Comparison of ENCODE assay signal across 9 cellular contexts in genomic region chr2:240626531-240627300, GRCh38. TPM values are rescaled to one million over a fixed set of nuclear protein-coding genes. Genes with fewer than 3 reads are reported as not detected.
DNase-seq lines count a peak whose midpoint lies in the region; ATAC-seq and TF ChIP-seq lines count a peak whose summit lies in the region.
"Had no signal": no experiment of that assay in that cellular context is flagged by ENCODE, and none has a peak within 500 bp of the region (broad histone marks: within the 10 kb centered on the region; RNA-seq: fewer than 3 reads in every experiment).

No MANE protein-coding gene starts in this region.

- H3K27ac ChIP-seq in left ventricle myocardium inferior (replicated peaks) (no peak overlapping the region), tibial artery (no peak overlapping the region)

- peak overlapping the region; percentile 23 for H3K4me3 Mint-ChIP-seq in activated CD4-positive, alpha-beta memory T cell treated with anti-CD3 and anti-CD28 coated beads for 36 hours

- H3K9me3 ChIP-seq in left ventricle myocardium inferior (replicated peaks) (no peaks in the 10 kb centered on the region), tibial artery (no peaks in the 10 kb centered on the region)

- H3K36me3 ChIP-seq in left ventricle myocardium inferior (no peaks in the 10 kb centered on the region), tibial artery (peaks cover 0 to 26% (median 0%) of the 10 kb centered on the region in 3 donors)

- POLR2A ChIA-PET in activated CD4-positive, alpha-beta memory T cell treated with anti-CD3 and anti-CD28 coated beads for 36 hours (lab: Charles Lee), result interaction anchor here (1.3 kb wide), 1 partner anchor 29 kb away, joined by 3 read pairs; no protein-coding TSS in a partner anchor

- H3K27me3 ChIP-seq in left ventricle myocardium inferior (ENCODE audit: low read depth), result no peaks in the 10 kb centered on the region
- peaks cover 0 to 3% of the 10 kb centered on the region in 2 donors for H3K27me3 ChIP-seq in tibial artery

- DNase-seq in activated gamma-delta T cell treated with Interleukin-2 at 50 U/mL for 16 hours (peak; percentile 3), activated gamma-delta T cell (lab: John Stamatoyannopoulos, UW) (no peak), left ventricle myocardium inferior (peak; percentile 31), tibial artery (peak; percentile 21 to 67), OCI-M1 (lab: John Stamatoyannopoulos, UW) (no peak), NCI-H2196 treated with DMSO at 0.1 percent for 48 hours (lab: John Stamatoyannopoulos, UW; ENCODE audit: unreplicated experiment) (no peak)
- DNase-seq in activated CD4-positive, alpha-beta memory T cell treated with anti-CD3 and anti-CD28 coated beads for 36 hours, result peak; percentile 66
- DNase-seq: NCI-H446 treated with DMSO at 0.1 percent for 48 hours had no signal

- no peak for ATAC-seq in GM21360 (IDR thresholded peaks at IDR 0.05; ENCODE audit: unreplicated experiment)

- no peaks in the 10 kb centered on the region for H3K9me3 Mint-ChIP-seq in activated CD4-positive, alpha-beta memory T cell treated with anti-CD3 and anti-CD28 coated beads for 36 hours

- H3K27me3 Mint-ChIP-seq in activated CD4-positive, alpha-beta memory T cell treated with anti-CD3 and anti-CD28 coated beads for 36 hours, result no peaks in the 10 kb centered on the region

- intact Hi-C loops in activated CD4-positive, alpha-beta memory T cell treated with anti-CD3 and anti-CD28 coated beads for 36 hours (cut with micrococcal nuclease), result loop anchor here (5.0 kb wide), 1 partner anchor 39 kb away; the partner anchor contains the start of gene CAPN10
- intact Hi-C loops in left ventricle myocardium inferior (cut with micrococcal nuclease), result no loop called here
- intact Hi-C loops in tibial artery (cut with DNase I; ENCODE audit: low total_unique reads), result no loop called here

- H3K4me3 ChIP-seq in left ventricle myocardium inferior, result no peak overlapping the region
- no peak overlapping the region for H3K4me3 ChIP-seq in tibial artery

- H3K36me3 Mint-ChIP-seq in activated CD4-positive, alpha-beta memory T cell treated with anti-CD3 and anti-CD28 coated beads for 36 hours, result no peaks in the 10 kb centered on the region

- CTCF ChIA-PET in activated CD4-positive, alpha-beta memory T cell treated with anti-CD3 and anti-CD28 coated beads for 36 hours (lab: Charles Lee), result no interaction called here

- H3K4me1 ChIP-seq in left ventricle myocardium inferior (no peaks in the 10 kb centered on the region), tibial artery (peaks cover 0 to 3% (median 0%) of the 10 kb centered on the region in 4 donors)

- H3K4me1 Mint-ChIP-seq in activated CD4-positive, alpha-beta memory T cell treated with anti-CD3 and anti-CD28 coated beads for 36 hours (ENCODE audit: low read depth), result peaks cover 37% of the 10 kb centered on the region

- TF ChIP-seq CTCF in left ventricle myocardium inferior (IDR thresholded peaks at IDR 0.05; ENCODE audit: borderline replicate concordance) (no peak), tibial artery (IDR thresholded peaks at IDR 0.05) (no peak)

- H3K27ac Mint-ChIP-seq in activated CD4-positive, alpha-beta memory T cell treated with anti-CD3 and anti-CD28 coated beads for 36 hours, result peak overlapping the region; percentile 69

RNA-seq across cellular contexts. Expression of gene GPR35, which starts 1.4 kb away (rescaled TPM):
- 1 to 10 TPM; 3.4 to 4.7 TPM for total RNA-seq in activated CD4-positive, alpha-beta memory T cell treated with anti-CD3 and anti-CD28 coated beads for 36 hours
- total RNA-seq in left ventricle myocardium inferior, result 1.3 TPM

RNA-seq across cellular contexts. Expression of gene CAPN10, which starts 40.2 kb away (rescaled TPM):
- 10 to 100 TPM; 32.6 to 33.9 TPM for total RNA-seq in activated CD4-positive, alpha-beta memory T cell treated with anti-CD3 and anti-CD28 coated beads for 36 hours
- 31.2 TPM for total RNA-seq in left ventricle myocardium inferior

RNA-seq across cellular contexts. Expression of gene AQP12B, which starts 56.0 kb away (rescaled TPM):
- not detected for total RNA-seq in activated CD4-positive, alpha-beta memory T cell treated with anti-CD3 and anti-CD28 coated beads for 36 hours
- not detected for total RNA-seq in left ventricle myocardium inferior

RNA-seq across cellular contexts. Expression of gene RNPEPL1, which starts 58.4 kb away (rescaled TPM):
- total RNA-seq in activated CD4-positive, alpha-beta memory T cell treated with anti-CD3 and anti-CD28 coated beads for 36 hours, result 10 to 100 TPM; 55.2 to 56.0 TPM
- 80.1 TPM for total RNA-seq in left ventricle myocardium inferior

Comparison
In these comparisons a context has a peak if more than half of its experiments do, and no peak if none do; other contexts are left out.
1. DNase-seq: peak in activated gamma-delta T cell treated with Interleukin-2 at 50 U/mL for 16 hours (single experiment), activated CD4-positive, alpha-beta memory T cell treated with anti-CD3 and anti-CD28 coated beads for 36 hours (single experiment), left ventricle myocardium inferior (single experiment) and tibial artery (2 of 2); none in activated gamma-delta T cell (single experiment), OCI-M1 (single experiment) and NCI-H2196 treated with DMSO at 0.1 percent for 48 hours (single experiment).